In the genomic region with DNA sequence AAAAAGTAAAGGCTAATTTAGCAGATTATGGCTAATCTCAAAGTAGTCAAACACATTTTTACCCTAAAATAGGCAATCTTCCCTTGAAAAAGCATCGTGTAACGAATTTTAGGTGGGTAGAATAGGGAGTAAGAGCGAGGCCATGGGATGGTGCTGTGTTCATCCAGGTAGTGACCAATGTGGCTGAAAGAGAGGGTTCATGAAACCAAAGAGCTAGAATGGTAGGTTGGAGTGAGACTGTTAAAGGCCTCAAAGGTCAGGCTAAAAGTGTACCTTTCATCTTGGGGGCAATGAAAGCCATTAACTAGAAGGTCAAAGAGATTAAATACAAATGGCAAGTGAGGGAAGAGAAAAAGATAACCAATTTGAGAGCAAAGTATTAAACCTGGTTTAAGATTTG, we compare ENCODE assay signal across 29 cellular contexts. TPM values are rescaled to one million over a fixed set of nuclear protein-coding genes. Genes with fewer than 3 reads are reported as not detected.
DNase-seq lines count a peak whose midpoint lies in the region; ATAC-seq, FAIRE-seq and TF ChIP-seq lines count a peak whose summit lies in the region.
"Had no signal": no experiment of that assay in that cellular context is flagged by ENCODE, and none has a peak within 500 bp of the region (broad histone marks: within the 10 kb centered on the region; RNA-seq: fewer than 3 reads in every experiment).

No MANE protein-coding gene starts in this region.

- no peak for ATAC-seq in activated T-cell treated with anti-CD3 and anti-CD28 coated beads, Interleukin-2, amount 50 U/mL, for 72 hours (replicated peaks in 1 of 2)
- ATAC-seq in GM19324 (IDR thresholded peaks at IDR 0.05; ENCODE audit: low FRiP score, unreplicated experiment): no peak
- ATAC-seq in HG03442 (IDR thresholded peaks at IDR 0.05; ENCODE audit: unreplicated experiment): no peak
- ATAC-seq: A549; activated CD8-positive, alpha-beta memory T cell treated with anti-CD3 and anti-CD28 coated beads, Interleukin-2, amount 10 ng/mL, durations not matched to agents 7 days and 5 days; gastroesophageal sphincter; Panc1; pancreas; stimulated activated memory B cell treated with anti-CD40 and anti-IgM and Interleukin-4, amounts not matched to agents 10 μg/mL and 1 μg/mL and 100 μg/mL, for 72 hours had no signal

- FAIRE-seq in GM18507 (lab: Jason Lieb, UNC): peak; percentile 35
- FAIRE-seq: A549, GM12892, pancreas had no signal

- no peak for DNase-seq in activated T-cell treated with anti-CD3 and anti-CD28 coated beads, Interleukin-2, amount 50 U/mL, for 72 hours
- DNase-seq in activated T-cell treated with anti-CD3 and anti-CD28 coated beads, Interleukin-2, amount 50 U/mL, for 1 hour: no peak
- DNase-seq in GM18507 (ENCODE audit: extremely low spot score, insufficient read length, low read depth): no peak
- no peak for DNase-seq in activated naive CD8-positive, alpha-beta T cell treated with anti-CD3 and anti-CD28 coated beads for 36 hours
- DNase-seq in osteocyte (ENCODE audit: extremely low spot score, unreplicated experiment): no peak
- DNase-seq in Ammon's horn (ENCODE audit: low spot score): no peak
- DNase-seq: activated CD4-positive, alpha-beta T cell treated with anti-CD3 and anti-CD28 coated beads, Interleukin-2, amount 10 ng/mL, durations not matched to agents 7 days and 5 days; activated CD8-positive, alpha-beta memory T cell treated with anti-CD3 and anti-CD28 coated beads, Interleukin-2, amount 10 ng/mL, durations not matched to agents 7 days and 5 days; aorta; DMS153; effector CD8-positive, alpha-beta T cell; hippocampal formation; MV-4-11; NCI-H1436; NCI-H2081; NCI-H69; pancreas; retina; SHP77 treated with DMSO at 0.1 percent for 48 hours; T1000 had no signal

- H3K27me3 Mint-ChIP-seq in activated T-cell treated with anti-CD3 and anti-CD28 coated beads, Interleukin-2, amount 50 U/mL, for 72 hours (ENCODE audit: low read depth): no peaks in the 10 kb centered on the region
- H3K27me3 Mint-ChIP-seq in activated naive CD8-positive, alpha-beta T cell treated with anti-CD3 and anti-CD28 coated beads for 36 hours: no peaks in the 10 kb centered on the region
- H3K27me3 Mint-ChIP-seq in osteocyte (ENCODE audit: unreplicated experiment): no peaks in the 10 kb centered on the region
- H3K27me3 Mint-ChIP-seq: activated CD4-positive, alpha-beta T cell treated with anti-CD3 and anti-CD28 coated beads, Interleukin-2, amount 10 ng/mL, durations not matched to agents 7 days and 5 days; activated CD8-positive, alpha-beta memory T cell treated with anti-CD3 and anti-CD28 coated beads, Interleukin-2, amount 10 ng/mL, durations not matched to agents 7 days and 5 days; IgD-negative memory B cell; stimulated activated memory B cell treated with anti-CD40 and anti-IgM and Interleukin-4, amounts not matched to agents 10 μg/mL and 1 μg/mL and 100 μg/mL, for 72 hours had no signal

- TF ChIP-seq CTCF in osteocyte (IDR thresholded peaks at IDR 0.05): no peak

- H3K9me3 Mint-ChIP-seq in activated T-cell treated with anti-CD3 and anti-CD28 coated beads, Interleukin-2, amount 50 U/mL, for 72 hours: no peaks in the 10 kb centered on the region
- H3K9me3 Mint-ChIP-seq in activated naive CD8-positive, alpha-beta T cell treated with anti-CD3 and anti-CD28 coated beads for 36 hours: no peaks in the 10 kb centered on the region
- H3K9me3 Mint-ChIP-seq in osteocyte (ENCODE audit: unreplicated experiment): no peaks in the 10 kb centered on the region
- H3K9me3 Mint-ChIP-seq: activated CD4-positive, alpha-beta T cell treated with anti-CD3 and anti-CD28 coated beads, Interleukin-2, amount 10 ng/mL, durations not matched to agents 7 days and 5 days; activated naive CD4-positive, alpha-beta T cell treated with anti-CD3 and anti-CD28 coated beads, Interleukin-2, amount 50 U/mL, for 72 hours; IgD-negative memory B cell; stimulated activated memory B cell treated with anti-CD40 and anti-IgM and Interleukin-4, amounts not matched to agents 10 μg/mL and 1 μg/mL and 100 μg/mL, for 72 hours had no signal

- no peak overlapping the region for H3K4me3 Mint-ChIP-seq in activated T-cell treated with anti-CD3 and anti-CD28 coated beads, Interleukin-2, amount 50 U/mL, for 72 hours
- H3K4me3 Mint-ChIP-seq in activated naive CD8-positive, alpha-beta T cell treated with anti-CD3 and anti-CD28 coated beads for 36 hours: no peak overlapping the region
- no peak overlapping the region for H3K4me3 Mint-ChIP-seq in osteocyte (ENCODE audit: unreplicated experiment)
- H3K4me3 Mint-ChIP-seq: activated CD4-positive, alpha-beta T cell treated with anti-CD3 and anti-CD28 coated beads, Interleukin-2, amount 10 ng/mL, durations not matched to agents 7 days and 5 days; activated CD8-positive, alpha-beta memory T cell treated with anti-CD3 and anti-CD28 coated beads, Interleukin-2, amount 10 ng/mL, durations not matched to agents 7 days and 5 days; stimulated activated memory B cell treated with anti-CD40 and anti-IgM and Interleukin-4, amounts not matched to agents 10 μg/mL and 1 μg/mL and 100 μg/mL, for 72 hours had no signal

- peak overlapping the region; percentile 2 for H3K27ac Mint-ChIP-seq in activated T-cell treated with anti-CD3 and anti-CD28 coated beads, Interleukin-2, amount 50 U/mL, for 72 hours
- peak overlapping the region; percentile 21 for H3K27ac Mint-ChIP-seq in activated naive CD8-positive, alpha-beta T cell treated with anti-CD3 and anti-CD28 coated beads for 36 hours
- peak overlapping the region; percentile 31 for H3K27ac Mint-ChIP-seq in osteocyte (ENCODE audit: unreplicated experiment)
- H3K27ac Mint-ChIP-seq: activated CD4-positive, alpha-beta T cell treated with anti-CD3 and anti-CD28 coated beads, Interleukin-2, amount 10 ng/mL, durations not matched to agents 7 days and 5 days; activated CD8-positive, alpha-beta memory T cell treated with anti-CD3 and anti-CD28 coated beads, Interleukin-2, amount 10 ng/mL, durations not matched to agents 7 days and 5 days; stimulated activated memory B cell treated with anti-CD40 and anti-IgM and Interleukin-4, amounts not matched to agents 10 μg/mL and 1 μg/mL and 100 μg/mL, for 72 hours had no signal

- peaks cover 6 to 31% of the 10 kb centered on the region in 2 donors for H3K36me3 Mint-ChIP-seq in activated T-cell treated with anti-CD3 and anti-CD28 coated beads, Interleukin-2, amount 50 U/mL, for 72 hours (ENCODE audit: insufficient read depth in 2 of 2)
- peaks cover 55% of the 10 kb centered on the region for H3K36me3 Mint-ChIP-seq in activated naive CD8-positive, alpha-beta T cell treated with anti-CD3 and anti-CD28 coated beads for 36 hours
- H3K36me3 Mint-ChIP-seq in osteocyte (ENCODE audit: unreplicated experiment): peaks cover 13% of the 10 kb centered on the region

- H3K4me1 Mint-ChIP-seq in activated T-cell treated with anti-CD3 and anti-CD28 coated beads, Interleukin-2, amount 50 U/mL, for 72 hours (ENCODE audit: low read depth): peaks cover 61% of the 10 kb centered on the region
- peaks cover 64% of the 10 kb centered on the region for H3K4me1 Mint-ChIP-seq in activated naive CD8-positive, alpha-beta T cell treated with anti-CD3 and anti-CD28 coated beads for 36 hours
- H3K4me1 Mint-ChIP-seq in osteocyte (ENCODE audit: unreplicated experiment): peaks cover 36% of the 10 kb centered on the region

RNA-seq across cellular contexts. Expression of a gene that starts 23.6 kb away (rescaled TPM):
- 10 to 100 TPM; 70.5 to 80.1 TPM for total RNA-seq in activated T-cell treated with anti-CD3 and anti-CD28 coated beads, Interleukin-2, amount 50 U/mL, for 72 hours
- 100 to 1,000 TPM; 179 to 181 TPM for total RNA-seq in activated naive CD8-positive, alpha-beta T cell treated with anti-CD3 and anti-CD28 coated beads for 36 hours
- 60.6 and 64.6 TPM in 2 replicates for total RNA-seq in osteocyte
